In genomic region chr14:39174560-39175444, GRCh38 we compare ENCODE assay signal across 1 cellular context.
TF ChIP-seq lines count a peak whose summit lies in the region.

TSS of gene PNN (plus strand) at chr14:39175254. CDS start at chr14:39175280, 26 bp downstream.

TF ChIP-seq in HEK293, 187 proteins besides CTCF, POLR2A, EP300 and RAD21 (continued from another document):
- TF ChIP-seq SETDB1 (IDR thresholded peaks at IDR 0.05; ENCODE audit: insufficient read length, low read length) (no peak), ZNF629 (tag by site-specific recombination; IDR thresholded peaks at IDR 0.05) (peak; percentile 98), ZNF658 (tag by site-specific recombination; IDR thresholded peaks at IDR 0.05) (no peak), KLF16 (tag by site-specific recombination; IDR thresholded peaks at IDR 0.05) (no peak), ZFHX2 (tag by site-specific recombination; conservative IDR thresholded peaks at IDR 0.05) (no peak), ZFP3 (tag by site-specific recombination; IDR thresholded peaks at IDR 0.05; ENCODE audit: low read depth) (no peak), ZNF10 (tag by site-specific recombination; IDR thresholded peaks at IDR 0.05) (0 out of 2 replicates have a peak, but pooled peaks have one; percentile 31), KLF10 (tag by site-specific recombination; IDR thresholded peaks at IDR 0.05) (peak; percentile 91), ZNF16 (tag by site-specific recombination; IDR thresholded peaks at IDR 0.05; ENCODE audit: low read depth) (no peak), ZEB2 (tag by site-specific recombination; IDR thresholded peaks at IDR 0.05) (peak; percentile 64; the same call in 1 of the 2 replicates), GLIS2 (tag by site-specific recombination; IDR thresholded peaks at IDR 0.05) (no peak), ZNF223 (tag by site-specific recombination; IDR thresholded peaks at IDR 0.05) (no peak), ZNF555 (tag by site-specific recombination; conservative IDR thresholded peaks at IDR 0.05) (no peak), ZBTB11 (tag by site-specific recombination; conservative IDR thresholded peaks at IDR 0.05; ENCODE audit: low read depth) (no peak), ZNF221 (tag by site-specific recombination; IDR thresholded peaks at IDR 0.05; ENCODE audit: borderline replicate concordance) (no peak), ZNF335 (tag by site-specific recombination; conservative IDR thresholded peaks at IDR 0.05) (peak; percentile 46), ZNF18 (tag by site-specific recombination; IDR thresholded peaks at IDR 0.05) (0 out of 2 replicates have a peak, but pooled peaks have one; percentile 18), SALL2 (tag by site-specific recombination; IDR thresholded peaks at IDR 0.05; ENCODE audit: borderline replicate concordance) (no peak), BCL6B (tag by site-specific recombination; IDR thresholded peaks at IDR 0.05) (no peak)
